10 cellular contexts compared by ENCODE assay signal in the genomic region with DNA sequence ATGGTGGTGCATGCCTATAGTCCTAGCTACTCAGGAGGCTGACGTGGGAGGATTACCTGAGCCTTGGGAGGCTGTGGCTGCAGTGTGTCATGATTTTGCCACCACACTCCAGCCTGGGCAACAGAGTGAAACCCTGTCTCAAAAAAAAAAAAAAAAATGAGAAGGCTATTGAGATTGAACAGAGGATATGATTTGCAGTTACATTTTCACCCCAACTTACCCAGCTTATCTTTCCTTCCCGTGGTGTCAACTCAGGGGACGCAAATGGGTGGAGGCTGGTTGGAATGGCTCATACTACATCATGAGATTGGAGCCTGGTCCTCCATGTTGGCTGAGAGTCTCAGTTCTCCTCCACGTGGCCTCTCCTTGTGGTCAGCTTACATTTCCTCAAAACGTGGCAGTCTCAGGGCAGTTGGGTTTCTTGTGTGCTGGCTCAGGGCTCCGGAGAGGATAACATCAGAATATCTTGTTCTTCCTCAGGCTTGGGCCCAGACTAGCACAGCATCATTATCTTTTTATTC. TPM values are rescaled to one million over a fixed set of nuclear protein-coding genes. Genes with fewer than 3 reads are reported as not detected.
DNase-seq lines count a peak whose midpoint lies in the region; ATAC-seq and TF ChIP-seq lines count a peak whose summit lies in the region.
"Had no signal": no experiment of that assay in that cellular context is flagged by ENCODE, and none has a peak within 500 bp of the region (broad histone marks: within the 10 kb centered on the region; RNA-seq: fewer than 3 reads in every experiment).

No MANE protein-coding gene starts in this region.

- no peaks in the 10 kb centered on the region for H3K36me3 ChIP-seq in upper lobe of right lung
- H3K36me3 ChIP-seq: BLaER1 had no signal

- H3K4me1 Mint-ChIP-seq in activated T-cell treated with anti-CD3 and anti-CD28 coated beads, Interleukin-2, amount 50 U/mL, for 24 hours (ENCODE audit: low read depth): peaks cover 76% of the 10 kb centered on the region
- H3K4me1 Mint-ChIP-seq in MCF 10A (ENCODE audit: insufficient read depth, unreplicated experiment): peaks cover 10% of the 10 kb centered on the region

- H3K9me3 Mint-ChIP-seq in activated T-cell treated with anti-CD3 and anti-CD28 coated beads, Interleukin-2, amount 50 U/mL, for 24 hours: peaks cover 8% of the 10 kb centered on the region
- peaks cover 6% of the 10 kb centered on the region for H3K9me3 Mint-ChIP-seq in MCF 10A (ENCODE audit: unreplicated experiment)

- peaks cover 15% of the 10 kb centered on the region for H3K4me1 ChIP-seq in upper lobe of right lung

- BruUV-seq in MCF 10A (replicated peaks; lab: Mats Ljungman, UMichigan): no TSS peak

- CTCF ChIA-PET in MCF 10A (lab: Yijun Ruan, JAX): interaction anchor here (0.8 to 1.1 kb wide), 2 partner anchors 16 to 52 kb away, joined by 3 read pairs; no protein-coding TSS in a partner anchor

- POLR2A ChIA-PET in MCF 10A (lab: Yijun Ruan, JAX): interaction anchor here (1.2 to 1.7 kb wide), 3 partner anchors 17 to 23 kb away, joined by 3 to 5 read pairs (median 5); a partner anchor contains a TSS

- H3K9me3 ChIP-seq in upper lobe of right lung: no peaks in the 10 kb centered on the region
- H3K9me3 ChIP-seq: BLaER1 had no signal

- no peaks in the 10 kb centered on the region for H3K27me3 ChIP-seq in upper lobe of right lung
- H3K27me3 ChIP-seq: BLaER1, dorsolateral prefrontal cortex had no signal

- H3K27me3 Mint-ChIP-seq in activated T-cell treated with anti-CD3 and anti-CD28 coated beads, Interleukin-2, amount 50 U/mL, for 24 hours: no peaks in the 10 kb centered on the region
- no peaks in the 10 kb centered on the region for H3K27me3 Mint-ChIP-seq in MCF 10A (ENCODE audit: insufficient read depth, unreplicated experiment)

- no peak overlapping the region for H3K4me3 Mint-ChIP-seq in activated T-cell treated with anti-CD3 and anti-CD28 coated beads, Interleukin-2, amount 50 U/mL, for 24 hours
- no peak overlapping the region for H3K4me3 Mint-ChIP-seq in MCF 10A (ENCODE audit: unreplicated experiment)

- H3K27ac ChIP-seq in upper lobe of right lung: peak overlapping the region; percentile 31
- H3K27ac ChIP-seq: BLaER1 had no signal

- DNase-seq in activated T-cell treated with anti-CD3 and anti-CD28 coated beads, Interleukin-2, amount 50 U/mL, for 24 hours: no peak
- DNase-seq in activated T-cell treated with anti-CD3 and anti-CD28 coated beads for 4 hours (no peak), MCF 10A (ENCODE audit: unreplicated experiment) (no peak), medulla oblongata (ENCODE audit: extremely low spot score) (peak; percentile 78), upper lobe of right lung (no peak), iPS-NIHi7 (ENCODE audit: extremely low spot score) (no peak), T-helper 9 cell (no peak), DMS53 treated with DMSO at 0.1 percent for 48 hours (lab: John Stamatoyannopoulos, UW; ENCODE audit: unreplicated experiment) (no peak)

- no peak overlapping the region for H3K4me3 ChIP-seq in upper lobe of right lung
- H3K4me3 ChIP-seq: BLaER1, dorsolateral prefrontal cortex had no signal

- peak; percentile 82 for ATAC-seq in upper lobe of right lung

- TF ChIP-seq CTCF in MCF 10A (IDR thresholded peaks at IDR 0.05; ENCODE audit: unreplicated experiment): no peak
- TF ChIP-seq CTCF in upper lobe of right lung (IDR thresholded peaks at IDR 0.05): no peak

- intact Hi-C loops in MCF 10A (cut with micrococcal nuclease) (no loop called here), upper lobe of right lung (cut with DNase I) (no loop called here)

- peak overlapping the region; percentile 8 for H3K27ac Mint-ChIP-seq in activated T-cell treated with anti-CD3 and anti-CD28 coated beads, Interleukin-2, amount 50 U/mL, for 24 hours
- H3K27ac Mint-ChIP-seq in MCF 10A (ENCODE audit: low read depth, unreplicated experiment): peak overlapping the region; percentile 65

- H3K36me3 Mint-ChIP-seq in activated T-cell treated with anti-CD3 and anti-CD28 coated beads, Interleukin-2, amount 50 U/mL, for 24 hours (ENCODE audit: low read depth): no peaks in the 10 kb centered on the region
- H3K36me3 Mint-ChIP-seq in MCF 10A (ENCODE audit: insufficient read depth, unreplicated experiment): no peaks in the 10 kb centered on the region

RNA-seq across cellular contexts. Expression of a gene that starts 17.2 kb away (rescaled TPM):
- total RNA-seq in MCF 10A (2022) (106 and 119 TPM in 2 replicates), upper lobe of right lung (49.2 TPM)

RNA-seq across cellular contexts. Expression of a gene that starts 28.0 kb away (rescaled TPM):
- total RNA-seq in MCF 10A (2022) (50.4 and 51.9 TPM in 2 replicates), upper lobe of right lung (153 TPM)
